In genomic region chr6:11007715-11008608, GRCh38 we compare ENCODE assay signal across 13 cellular contexts. TPM values are rescaled to one million over a fixed set of nuclear protein-coding genes. Genes with fewer than 3 reads are reported as not detected.
DNase-seq lines count a peak whose midpoint lies in the region; ATAC-seq, FAIRE-seq and TF ChIP-seq lines count a peak whose summit lies in the region.
"Had no signal": no experiment of that assay in that cellular context is flagged by ENCODE, and none has a peak within 500 bp of the region (broad histone marks: within the 10 kb centered on the region; RNA-seq: fewer than 3 reads in every experiment).

No MANE protein-coding gene starts in this region.

- H3K4me1 ChIP-seq in OCI-LY3 (ENCODE audit: low read length) (peaks cover 9% of the 10 kb centered on the region), H1 (replicated peaks in 1 of 4; ENCODE audit: control insufficient read depth in 3 of 4, insufficient read depth in 4 of 4, low read length in 3 of 4) (peaks cover 0 to 11% (median under 1%) of the 10 kb centered on the region in 4 experiments; a peak in 5 of 7 replicates), mucosa of descending colon (ENCODE audit: low read depth) (no peaks in the 10 kb centered on the region), OCI-LY7 (ENCODE audit: insufficient read depth, low read length, poor library complexity, severe bottlenecking) (no peaks in the 10 kb centered on the region)
- H3K4me1 ChIP-seq: prostate gland had no signal

- no peak overlapping the region for H2AK5ac ChIP-seq in H1 (ENCODE audit: low read depth, low read length)

- H3K79me2 ChIP-seq in OCI-LY3 (ENCODE audit: low read length) (no peaks in the 10 kb centered on the region), H1 (ENCODE audit: control insufficient read depth in 1 of 2, insufficient read depth in 2 of 2, low read length in 2 of 2) (no peaks in the 10 kb centered on the region), OCI-LY7 (ENCODE audit: insufficient read depth, low read depth, low read length) (no peaks in the 10 kb centered on the region)

- intact Hi-C loops in mucosa of descending colon (cut with DNase I, micrococcal nuclease) (no loop called here), OCI-LY7 (cut with micrococcal nuclease; ENCODE audit: unreplicated experiment) (no loop called here)

- H3K14ac ChIP-seq in H1 (ENCODE audit: insufficient read length), result no peak overlapping the region

- no peak overlapping the region for H3K27ac ChIP-seq in OCI-LY3 (ENCODE audit: low read length)
- no peak overlapping the region for H3K27ac ChIP-seq in H1 (ENCODE audit: low read depth, low read length)
- H3K27ac ChIP-seq in OCI-LY7 (ENCODE audit: low read depth, low read length, poor library complexity, severe bottlenecking), result no peak overlapping the region
- H3K27ac ChIP-seq: prostate gland had no signal

- peak; percentile 62 for ATAC-seq in mucosa of descending colon
- ATAC-seq in HG03097 (IDR thresholded peaks at IDR 0.05; ENCODE audit: low FRiP score, unreplicated experiment), result no peak
- ATAC-seq in GM19035 (IDR thresholded peaks at IDR 0.05; ENCODE audit: unreplicated experiment), result no peak
- ATAC-seq: activated CD8-positive, alpha-beta memory T cell treated with anti-CD3 and anti-CD28 coated beads, Interleukin-2, amount 10 ng/mL, durations not matched to agents 7 days and 5 days; T-helper 17 cell had no signal

- H4K5ac ChIP-seq in H1 (ENCODE audit: insufficient read length, low read depth, low read length), result no peak overlapping the region

- H3K9ac ChIP-seq in OCI-LY3 (ENCODE audit: low read length) (no peak overlapping the region), H1 (replicated peaks in 1 of 4; ENCODE audit: extremely low read depth in 1 of 4, low read depth in 3 of 4, low read length in 3 of 4) (no peak overlapping the region)

- no peaks in the 10 kb centered on the region for H3K36me3 ChIP-seq in OCI-LY3 (replicated peaks; ENCODE audit: low read depth, low read length)
- H3K36me3 ChIP-seq in H1 (ENCODE audit: control insufficient read depth in 2 of 4, insufficient read depth in 4 of 4, low read length in 3 of 4), result no peaks in the 10 kb centered on the region
- H3K36me3 ChIP-seq in mucosa of descending colon (ENCODE audit: low read depth), result no peaks in the 10 kb centered on the region
- H3K36me3 ChIP-seq in OCI-LY7 (ENCODE audit: insufficient read depth, low read length), result no peaks in the 10 kb centered on the region
- H3K36me3 ChIP-seq: prostate gland had no signal

- no peak overlapping the region for H4K91ac ChIP-seq in H1 (replicated peaks; ENCODE audit: insufficient read length, low read length)

- H3K4me2 ChIP-seq in OCI-LY3 (ENCODE audit: low read length) (peak overlapping the region; percentile 49; the same call in 1 of the 2 replicates), H1 (ENCODE audit: insufficient read depth in 1 of 2, low read depth in 2 of 2, low read length in 2 of 2) (no peak overlapping the region), OCI-LY7 (ENCODE audit: low read length) (no peak overlapping the region)

- 74% methylated on average over 10 of the region's 10 CpGs; no CpG with 5 or more reads in 1 of the 2 experiments for WGBS in H1 (ENCODE audit: extremely low coverage in 1 of 2, insufficient coverage in 1 of 2, insufficient read length in 1 of 2, insufficient replicate concordance in 2 of 2, low coverage in 1 of 2, low lambda C conversion rate in 2 of 2, missing lambda C conversion rate in 1 of 2), 2 experiments

- H3K9me2 ChIP-seq in OCI-LY7 (ENCODE audit: insufficient read depth, low read length), result no peaks in the 10 kb centered on the region

- no peak overlapping the region for H2BK12ac ChIP-seq in H1 (ENCODE audit: low read depth, low read length)

- no peak overlapping the region for H3K4ac ChIP-seq in H1 (replicated peaks; ENCODE audit: insufficient read length, low read depth, low read length)

- no peak overlapping the region for H2BK5ac ChIP-seq in H1 (ENCODE audit: low read depth, low read length)

- H3K56ac ChIP-seq in H1 (replicated peaks; ENCODE audit: insufficient read length, low read depth, low read length), result no peak overlapping the region

- H3K9me3 ChIP-seq in OCI-LY3 (ENCODE audit: insufficient read depth, low read length) (no peaks in the 10 kb centered on the region), H1 (ENCODE audit: insufficient read depth in 2 of 2, low read depth in 1 of 2, low read length in 1 of 2) (no peaks in the 10 kb centered on the region), mucosa of descending colon (no peaks in the 10 kb centered on the region), OCI-LY7 (ENCODE audit: low read length) (no peaks in the 10 kb centered on the region)
- H3K9me3 ChIP-seq: prostate gland had no signal

- CTCF ChIA-PET in H1 (lab: Charles Lee; ENCODE audit: partially characterized antibody) (interaction anchor here (1.0 to 2.1 kb wide), 6 partner anchors 9 to 61 kb away, joined by 3 to 7 read pairs (median 4); no protein-coding TSS in a partner anchor), OCI-LY7 (lab: Charles Lee; ENCODE audit: unreplicated experiment) (no interaction called here), HEK293T (lab: Yijun Ruan, JAX) (no interaction called here)

- POLR2A ChIA-PET in H1 (lab: Charles Lee; ENCODE audit: partially characterized antibody), result interaction anchor here (1.3 to 1.6 kb wide), 2 partner anchors 19 to 79 kb away, joined by 3 read pairs; no protein-coding TSS in a partner anchor
- POLR2A ChIA-PET in OCI-LY7 (lab: Charles Lee), result interaction anchor here (0.7 kb wide), 1 partner anchor 33 kb away, joined by 3 read pairs; no protein-coding TSS in a partner anchor
- POLR2A ChIA-PET in HEK293T (lab: Yijun Ruan, JAX), result no interaction called here

- no peak overlapping the region for H4K8ac ChIP-seq in H1 (ENCODE audit: extremely low read depth, insufficient read depth, low read length)

- H4K20me1 ChIP-seq in OCI-LY3 (ENCODE audit: insufficient read depth, low read length), result no peaks in the 10 kb centered on the region
- no peaks in the 10 kb centered on the region for H4K20me1 ChIP-seq in H1 (replicated peaks in 1 of 2; ENCODE audit: control insufficient read depth in 1 of 2, insufficient read depth in 2 of 2, low read length in 2 of 2)
- no peaks in the 10 kb centered on the region for H4K20me1 ChIP-seq in OCI-LY7 (ENCODE audit: insufficient read depth, low read length)

- no peaks in the 10 kb centered on the region for H3K23me2 ChIP-seq in H1 (ENCODE audit: low read depth, low read length)

- TF ChIP-seq POLR2A in H54 (IDR thresholded peaks at IDR 0.05; ENCODE audit: low read depth, low read length) (no peak), H1 (IDR thresholded peaks at IDR 0.05; ENCODE audit: control extremely low read depth in 1 of 2, low read depth in 2 of 2, low read length in 2 of 2) (no peak)

- H3K27me3 ChIP-seq in OCI-LY3 (ENCODE audit: low read depth, low read length) (no peaks in the 10 kb centered on the region), H1 (replicated peaks in 1 of 4; ENCODE audit: control insufficient read depth in 3 of 4, extremely low read depth in 1 of 4, insufficient read depth in 3 of 4, low read length in 3 of 4) (no peaks in the 10 kb centered on the region)

- no peak overlapping the region for H2AFZ ChIP-seq in OCI-LY3 (ENCODE audit: low read depth, low read length)
- no peak overlapping the region for H2AFZ ChIP-seq in H1 (ENCODE audit: low read length)
- no peak overlapping the region for H2AFZ ChIP-seq in OCI-LY7 (ENCODE audit: low read length)

- no TSS peak for BruUV-seq in OCI-LY7 (replicated peaks; lab: Mats Ljungman, UMichigan)

- TF ChIP-seq RAD21 in H1 (IDR thresholded peaks at IDR 0.05 in 1 of 2, conservative IDR thresholded peaks at IDR 0.05 in 1 of 2; ENCODE audit: low read depth in 2 of 2, low read length in 2 of 2), result no peak

- DNase-seq in H54 (ENCODE audit: insufficient read length, low spot score) (no peak), H1 (ENCODE audit: low read depth in 1 of 2, low spot score in 2 of 2) (no peak), mucosa of descending colon (no peak), OCI-LY7 (ENCODE audit: low spot score) (no peak), HEK293T (ENCODE audit: extremely low spot score) (no peak)
- DNase-seq: activated CD8-positive, alpha-beta memory T cell treated with anti-CD3 and anti-CD28 coated beads, Interleukin-2, amount 10 ng/mL, durations not matched to agents 7 days and 5 days; anterior cingulate cortex; T-helper 17 cell had no signal

- no peak overlapping the region for H3K23ac ChIP-seq in H1 (ENCODE audit: insufficient read length)

- H3K4me3 ChIP-seq in OCI-LY3 (ENCODE audit: low read length) (no peak overlapping the region), H1 (ENCODE audit: extremely low read depth in 1 of 4, insufficient read depth in 2 of 4, low read depth in 3 of 4, low read length in 4 of 4) (no peak overlapping the region), mucosa of descending colon (no peak overlapping the region), OCI-LY7 (ENCODE audit: low read depth, low read length, poor library complexity, severe bottlenecking) (no peak overlapping the region)
- H3K4me3 ChIP-seq: prostate gland had no signal

- FAIRE-seq in H54 (lab: Jason Lieb, UNC) (peak; percentile 91), H1 (lab: Jason Lieb, UNC) (no peak)
- FAIRE-seq: GM18507 had no signal

- H3K18ac ChIP-seq in H1 (ENCODE audit: extremely low read depth, low read length), result no peak overlapping the region

- H2BK120ac ChIP-seq in H1 (replicated peaks; ENCODE audit: low read depth, low read length), result no peak overlapping the region

- no peaks in the 10 kb centered on the region for H3K79me1 ChIP-seq in H1 (ENCODE audit: low read depth, low read length)

- no peak overlapping the region for H2BK15ac ChIP-seq in H1 (ENCODE audit: low read length)

- TF ChIP-seq CTCF in OCI-LY3 (IDR thresholded peaks at IDR 0.05; ENCODE audit: low read depth, low read length) (no peak), H1 (IDR thresholded peaks at IDR 0.05; ENCODE audit: control extremely low read depth in 1 of 3, insufficient read depth in 1 of 3, low read depth in 1 of 3, low read length in 3 of 3) (no peak), mucosa of descending colon (IDR thresholded peaks at IDR 0.05) (no peak), OCI-LY7 (conservative IDR thresholded peaks at IDR 0.05; ENCODE audit: low read length) (no peak)

- no peak overlapping the region for H2BK20ac ChIP-seq in H1 (ENCODE audit: low read length)

- no peak for TF ChIP-seq EP300 in H1 (IDR thresholded peaks at IDR 0.05; ENCODE audit: borderline replicate concordance in 1 of 2, low read depth in 2 of 2, low read length in 2 of 2)

RNA-seq across cellular contexts. Expression of gene ELOVL2, which starts 36.1 kb away (rescaled TPM):
- 0.69 and 0.89 TPM in 2 replicates for total RNA-seq in H1 (2021; fragmentation: NEBNext Ultra II Directional; extraction: Animal tissue kit (Norgen Biotek cat#: 25700))
- polyA plus RNA-seq in H1 (2011; rRNA removed), result 0.24 and 0.42 TPM in 2 replicates
- polyA plus RNA-seq in H1 (2011; cell fraction: cytosol; rRNA removed), result 0.59 TPM
- 0.26 TPM for polyA plus RNA-seq in H1 (2011; cell fraction: nucleus; rRNA removed)
- polyA plus RNA-seq in H1 (2012, experiment 1 of 2), result 0.34 to 0.51 TPM (median 0.45 TPM) in 4 replicates
- 0.05 TPM for polyA plus RNA-seq in H1 (2012, experiment 2 of 2)
- polyA plus RNA-seq in H1 (2013, experiment 1 of 2), result 1.9 TPM
- 2.2 TPM for polyA plus RNA-seq in H1 (2013, experiment 2 of 2)
- polyA minus RNA-seq in H1 (2011; rRNA and poly(A)+ RNA removed), result 0.51 and 0.79 TPM in 2 replicates
- 0.29 TPM for polyA minus RNA-seq in H1 (2011; cell fraction: cytosol; rRNA and poly(A)+ RNA removed)
- polyA minus RNA-seq in H1 (2011; cell fraction: nucleus; rRNA and poly(A)+ RNA removed), result 0.20 TPM
- total RNA-seq in mucosa of descending colon, result under 1 TPM in 2 of 3 donors, not detected in 1; 0.12 to 0.63 TPM
- total RNA-seq in OCI-LY7 (2014; rRNA removed; shearing (Covaris generic)), result not detected in 2 replicates
- total RNA-seq in OCI-LY7 (2022), result not detected in 2 replicates
- total RNA-seq: activated CD8-positive, alpha-beta memory T cell treated with anti-CD3 and anti-CD28 coated beads, Interleukin-2, amount 10 ng/mL, durations not matched to agents 7 days and 5 days; T-helper 17 cell had no signal
